In the genomic region with DNA sequence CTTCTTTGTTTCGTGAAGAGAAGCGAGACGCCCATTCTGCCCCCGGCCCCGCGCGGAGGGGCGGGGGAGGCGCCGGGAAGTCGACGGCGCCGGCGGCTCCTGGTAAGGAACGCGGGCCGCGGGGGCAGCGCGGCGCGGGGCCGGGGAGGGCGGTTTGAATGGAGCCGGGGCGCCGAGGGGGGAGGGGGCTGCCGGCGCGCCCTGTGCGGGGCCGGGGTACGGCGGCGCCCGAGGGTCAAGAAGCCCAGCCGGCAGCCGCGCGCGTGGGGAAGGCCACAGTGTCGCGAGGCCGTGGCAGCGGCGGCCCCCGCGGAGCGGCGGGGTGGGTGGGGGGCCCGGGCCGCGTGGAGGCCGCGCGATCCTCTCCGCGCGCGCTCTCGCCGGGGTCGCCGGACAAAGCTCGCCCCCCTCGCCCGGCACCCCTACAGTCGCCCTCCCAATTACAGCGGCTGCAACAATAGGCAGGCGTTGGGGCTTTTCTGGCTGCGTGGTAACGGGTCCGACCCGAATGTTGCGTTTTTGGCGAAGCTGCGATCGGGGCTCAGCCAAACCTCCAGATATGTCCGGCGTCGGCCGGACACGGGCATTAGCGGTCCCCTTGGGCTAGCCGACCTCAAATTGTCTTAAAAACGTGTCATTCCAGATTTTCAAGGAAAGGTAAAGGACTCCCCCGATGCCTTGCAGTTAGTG, we compare ENCODE assay signal across 1 cellular context.
TF ChIP-seq lines count a peak whose summit lies in the region.

No MANE protein-coding gene starts in this region.

TF ChIP-seq in K562, 482 proteins besides CTCF, POLR2A, EP300 and RAD21 (continued from another document and continues in another):
- TF ChIP-seq RBM22 (IDR thresholded peaks at IDR 0.05; ENCODE audit: low read depth, low read length, poor library complexity, severe bottlenecking) (no peak), PHF8 (IDR thresholded peaks at IDR 0.05; ENCODE audit: borderline replicate concordance, low read length) (peak; percentile 65; the same call in 1 of the 2 replicates), SIN3A (IDR thresholded peaks at IDR 0.05; ENCODE audit: borderline replicate concordance in 2 of 2, control insufficient read depth in 1 of 2, low read depth in 2 of 2, low read length in 2 of 2) (peak in 1 of 2 experiments; percentile 30; a peak in 2 of 4 replicates), SMAD2 (IDR thresholded peaks at IDR 0.05; ENCODE audit: low read depth, low read length) (no peak), LARP7 (IDR thresholded peaks at IDR 0.05) (no peak), IRF1 (CRISPR knock-in tag; IDR thresholded peaks at IDR 0.05; ENCODE audit: borderline replicate concordance) (no peak), TSC22D4 (tag; IDR thresholded peaks at IDR 0.05) (no peak), KLF16 (IDR thresholded peaks at IDR 0.05) (no peak), ZMIZ1 (IDR thresholded peaks at IDR 0.05; ENCODE audit: low read depth in 2 of 2, low read length in 2 of 2) (no peak), MCM3 (IDR thresholded peaks at IDR 0.05) (no peak), ZNF696 (CRISPR knock-in tag; conservative IDR thresholded peaks at IDR 0.05) (no peak), MNT (conservative IDR thresholded peaks at IDR 0.05) (no peak), L3MBTL2 (IDR thresholded peaks at IDR 0.05) (0 out of 2 replicates have a peak, but pooled peaks have one; percentile 20), MEIS2 (IDR thresholded peaks at IDR 0.05; ENCODE audit: partially characterized antibody) (no peak), STAT5B (CRISPR knock-in tag; IDR thresholded peaks at IDR 0.05) (no peak), CHD4 (IDR thresholded peaks at IDR 0.05; ENCODE audit: insufficient read depth, insufficient replicate concordance, low read depth, low read length, poor library complexity, severe bottlenecking) (no peak), SRSF9 (IDR thresholded peaks at IDR 0.05; ENCODE audit: borderline replicate concordance, low read depth, low read length) (no peak), RBBP5 (IDR thresholded peaks at IDR 0.05; ENCODE audit: borderline replicate concordance, insufficient read depth, low read length, poor library complexity, severe bottlenecking) (peak; percentile 86), PTTG1 (tag; IDR thresholded peaks at IDR 0.05; ENCODE audit: low read depth) (no peak), ZBTB40 (IDR thresholded peaks at IDR 0.05) (no peak), ZBTB40 (CRISPR knock-in tag; IDR thresholded peaks at IDR 0.05) (no peak), MAFG (tag; conservative IDR thresholded peaks at IDR 0.05) (no peak), CHCHD3 (CRISPR knock-in tag; IDR thresholded peaks at IDR 0.05) (no peak), DNMT1 (IDR thresholded peaks at IDR 0.05) (no peak), JUNB (CRISPR knock-in tag; conservative IDR thresholded peaks at IDR 0.05) (no peak), POLR2G (IDR thresholded peaks at IDR 0.05; ENCODE audit: low read depth, low read length) (peak; percentile 19; the same call in 1 of the 2 replicates), TAF15 (IDR thresholded peaks at IDR 0.05; ENCODE audit: low read depth, low read length) (no peak), ETS2 (tag; IDR thresholded peaks at IDR 0.05; ENCODE audit: borderline replicate concordance, poor library complexity, severe bottlenecking) (no peak), ZNF589 (CRISPR knock-in tag; IDR thresholded peaks at IDR 0.05; ENCODE audit: low read depth) (0 out of 2 replicates have a peak, but pooled peaks have one; percentile 86)
- TF ChIP-seq, protein P1, sequence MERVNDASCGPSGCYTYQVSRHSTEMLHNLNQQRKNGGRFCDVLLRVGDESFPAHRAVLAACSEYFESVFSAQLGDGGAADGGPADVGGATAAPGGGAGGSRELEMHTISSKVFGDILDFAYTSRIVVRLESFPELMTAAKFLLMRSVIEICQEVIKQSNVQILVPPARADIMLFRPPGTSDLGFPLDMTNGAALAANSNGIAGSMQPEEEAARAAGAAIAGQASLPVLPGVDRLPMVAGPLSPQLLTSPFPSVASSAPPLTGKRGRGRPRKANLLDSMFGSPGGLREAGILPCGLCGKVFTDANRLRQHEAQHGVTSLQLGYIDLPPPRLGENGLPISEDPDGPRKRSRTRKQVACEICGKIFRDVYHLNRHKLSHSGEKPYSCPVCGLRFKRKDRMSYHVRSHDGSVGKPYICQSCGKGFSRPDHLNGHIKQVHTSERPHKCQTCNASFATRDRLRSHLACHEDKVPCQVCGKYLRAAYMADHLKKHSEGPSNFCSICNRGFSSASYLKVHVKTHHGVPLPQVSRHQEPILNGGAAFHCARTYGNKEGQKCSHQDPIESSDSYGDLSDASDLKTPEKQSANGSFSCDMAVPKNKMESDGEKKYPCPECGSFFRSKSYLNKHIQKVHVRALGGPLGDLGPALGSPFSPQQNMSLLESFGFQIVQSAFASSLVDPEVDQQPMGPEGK (CRISPR knock-in tag; IDR thresholded peaks at IDR 0.05; ENCODE audit: borderline replicate concordance), result no peak
- TF ChIP-seq, protein P2, sequence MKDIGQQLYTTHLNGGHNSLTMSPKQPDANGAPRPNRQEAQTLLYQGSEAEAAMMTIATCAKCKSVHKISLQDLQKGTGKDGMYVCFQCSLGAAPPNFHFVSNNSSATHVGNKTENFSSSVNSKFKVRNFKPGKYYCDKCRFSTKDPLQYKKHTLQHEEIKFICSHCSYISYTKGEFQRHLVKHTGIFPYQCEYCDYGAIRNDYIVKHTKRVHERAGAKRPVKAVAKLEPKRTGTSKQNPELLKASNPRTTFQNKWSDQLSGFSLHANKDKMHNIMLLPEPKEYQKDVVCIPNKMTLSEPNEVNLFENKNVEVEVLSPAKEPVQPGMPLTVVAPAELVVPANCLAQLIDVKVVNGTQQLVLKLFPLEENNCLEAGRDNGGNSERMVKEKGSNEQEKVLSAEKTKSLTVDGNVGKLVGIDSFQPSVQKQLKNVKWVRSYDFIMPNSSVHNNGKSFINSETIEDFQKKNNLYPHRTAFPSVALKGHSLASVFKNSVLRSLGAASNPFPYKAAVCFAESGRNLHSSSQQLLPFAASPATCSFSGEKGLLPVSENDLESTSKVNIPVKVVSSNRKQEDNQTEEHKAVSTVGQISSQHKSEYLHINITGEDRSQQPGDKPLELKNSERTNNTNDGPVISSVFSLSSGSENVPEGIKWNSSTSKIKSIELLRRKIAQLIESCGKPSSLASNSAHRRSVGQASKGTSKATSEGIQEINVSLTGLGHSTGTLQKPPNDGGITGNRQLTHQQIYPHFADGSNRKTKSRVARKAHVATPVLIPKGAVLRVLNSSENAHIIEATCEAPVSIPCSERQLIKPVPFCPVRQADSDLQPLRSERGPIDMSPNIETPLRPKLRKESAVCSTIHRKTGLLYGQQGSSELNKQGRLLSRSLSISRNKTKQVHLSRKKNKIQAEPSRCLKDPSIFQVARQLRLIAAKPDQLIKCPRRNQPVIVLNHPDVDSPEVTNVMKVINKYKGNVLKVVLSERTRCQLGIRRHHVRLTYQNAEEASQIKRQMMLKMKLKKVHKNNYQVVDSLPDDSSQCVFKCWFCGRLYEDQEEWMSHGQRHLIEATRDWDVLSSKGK (CRISPR knock-in tag; IDR thresholded peaks at IDR 0.05), result no peak
- TF ChIP-seq, protein P3, sequence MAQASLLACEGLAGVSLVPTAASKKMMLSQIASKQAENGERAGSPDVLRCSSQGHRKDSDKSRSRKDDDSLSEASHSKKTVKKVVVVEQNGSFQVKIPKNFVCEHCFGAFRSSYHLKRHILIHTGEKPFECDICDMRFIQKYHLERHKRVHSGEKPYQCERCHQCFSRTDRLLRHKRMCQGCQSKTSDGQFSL (CRISPR knock-in tag; IDR thresholded peaks at IDR 0.05), result no peak; the same call in 1 of the 2 replicates
- TF ChIP-seq, protein P3 (tag; IDR thresholded peaks at IDR 0.05), result peak in 1 of 2 experiments; percentile 35; a peak in 2 of 4 replicates
